7 cellular contexts compared by ENCODE assay signal in the genomic region with DNA sequence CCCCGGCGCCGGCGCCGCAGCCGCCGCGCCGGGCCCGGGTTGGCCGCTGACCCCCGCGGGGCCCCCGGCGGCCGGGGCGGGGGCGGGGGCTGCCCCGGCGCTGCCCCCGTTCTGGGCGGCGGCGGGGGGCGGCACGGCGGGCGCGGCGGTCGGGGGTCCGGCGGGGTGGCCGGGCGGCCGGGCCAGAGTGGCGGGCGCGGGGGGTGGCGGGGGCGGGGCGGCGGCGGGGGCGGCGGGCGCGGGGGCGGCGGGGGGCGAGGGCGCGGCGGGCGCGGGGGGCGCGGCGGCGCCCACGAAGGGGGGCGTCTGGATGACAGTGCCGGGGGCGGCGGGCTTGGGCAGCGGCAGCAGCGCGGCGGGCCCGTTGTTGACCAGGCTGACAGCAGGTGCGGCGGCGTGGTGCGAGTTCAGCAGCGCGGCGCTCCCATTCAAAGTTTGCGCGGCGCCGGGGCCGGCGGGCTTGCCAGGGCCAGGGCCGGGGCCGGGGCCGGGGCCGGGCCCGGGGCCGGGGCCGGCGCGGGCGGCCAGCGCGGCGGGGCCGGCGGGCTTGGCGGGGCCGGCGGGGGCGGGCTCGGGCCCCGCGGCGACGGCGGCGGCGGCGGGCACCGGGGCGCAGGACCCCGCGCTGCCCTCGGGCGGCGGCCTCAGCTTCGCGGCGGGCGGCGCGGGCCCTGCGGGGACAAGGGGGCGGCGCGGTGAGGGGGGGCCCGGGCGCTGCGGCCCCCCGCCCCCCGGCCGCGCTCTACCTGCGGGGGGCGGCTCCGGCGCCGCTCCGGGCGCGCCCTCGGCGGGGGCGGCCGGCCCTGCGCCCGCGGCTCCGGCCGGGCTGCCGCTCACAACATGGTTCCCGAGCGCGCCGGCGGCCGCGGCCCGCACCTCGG. TPM values are rescaled to one million over a fixed set of nuclear protein-coding genes. Genes with fewer than 3 reads are reported as not detected.
A peak's percentile ranks its signal among the peaks of the same experiment; 100 is the strongest.
DNase-seq lines count a peak whose midpoint lies in the region; ATAC-seq, FAIRE-seq and TF ChIP-seq lines count a peak whose summit lies in the region.

No MANE protein-coding gene starts in this region.

- TF ChIP-seq POLR2A in GM12892 (IDR thresholded peaks at IDR 0.05; ENCODE audit: low read depth, low read length) (no peak), K562 (conservative IDR thresholded peaks at IDR 0.05) (no peak), HepG2 (IDR thresholded peaks at IDR 0.05; ENCODE audit: insufficient read depth in 1 of 2, low read depth in 2 of 2, low read length in 2 of 2) (no peak), uterus (IDR thresholded peaks at IDR 0.05) (no peak)

- in situ Hi-C loops in K562 (cut with MboI) (no loop called here), HepG2 (cut with HindIII; ENCODE audit: extremely low pct_ligation_motif_present, low pct_unique_long_range_greater_than_20kb) (loop anchor here (5.0 kb wide), 2 partner anchors 53 to 57 kb away; partner anchors contain the start of gene LSM14B)

- H3K36me3 ChIP-seq in K562 (ENCODE audit: control insufficient read depth, insufficient read depth, low read length) (peaks cover 35% of the 10 kb centered on the region), HepG2 (replicated peaks in 1 of 2; ENCODE audit: control insufficient read depth in 1 of 2, insufficient read depth in 2 of 2, low read length in 2 of 2) (peaks cover 2 to 24% of the 10 kb centered on the region in 2 experiments; a peak in 4 of 5 replicates), uterus (no peaks in the 10 kb centered on the region)

- peaks cover 12% of the 10 kb centered on the region for H3K9me1 ChIP-seq in K562 (ENCODE audit: control insufficient read depth, insufficient read depth, low read length)

- intact Hi-C loops in K562 (cut with micrococcal nuclease) (loop anchor here (5.0 kb wide), 3 partner anchors 38 to 77 kb away; partner anchors contain the start of genes LSM14B, PSMA7 and SS18L1), HepG2 (cut with micrococcal nuclease; ENCODE audit: unreplicated experiment) (loop anchor here (2.0 to 5.0 kb wide), 2 partner anchors 54 to 72 kb away; no protein-coding TSS in a partner anchor), uterus (cut with DNase I; ENCODE audit: low total_unique reads) (loop anchor here (10.0 kb wide), 1 partner anchor 60 kb away; the partner anchor contains the start of gene LSM14B)

- no peak for FAIRE-seq in GM12892 (lab: Jason Lieb, UNC)
- FAIRE-seq in K562 (lab: Jason Lieb, UNC), result no peak
- no peak for FAIRE-seq in HepG2 (lab: Jason Lieb, UNC)

- TF ChIP-seq RAD21 in K562 (CRISPR knock-in tag; conservative IDR thresholded peaks at IDR 0.05 in 1 of 2, IDR thresholded peaks at IDR 0.05 in 1 of 2) (no peak), HepG2 (CRISPR knock-in tag; IDR thresholded peaks at IDR 0.05) (no peak)

- no TSS peak for BruUV-seq in K562 (replicated peaks; lab: Mats Ljungman, UMichigan)
- BruUV-seq in HepG2 (replicated peaks; lab: Mats Ljungman, UMichigan), result no TSS peak

- H3K27ac ChIP-seq in K562 (ENCODE audit: extremely low read depth, low read depth, low read length) (peak overlapping the region; percentile 74; the same call in 2 of the 3 replicates), HepG2 (ENCODE audit: extremely low read length, insufficient read depth, low read length) (peak overlapping the region; percentile 56), uterus (peak overlapping the region; percentile 73 to 88)

- TF ChIP-seq EP300 in K562 (IDR thresholded peaks at IDR 0.05; ENCODE audit: low read length), result no peak
- no peak for TF ChIP-seq EP300 in HepG2 (IDR thresholded peaks at IDR 0.05; ENCODE audit: low read depth in 2 of 2, low read length in 2 of 2)
- no peak for TF ChIP-seq EP300 in HepG2 (CRISPR knock-in tag; IDR thresholded peaks at IDR 0.05; ENCODE audit: borderline replicate concordance)

- H2AFZ ChIP-seq in K562 (ENCODE audit: low read depth, low read length) (peak overlapping the region; percentile 75; the same call in 1 of the 2 replicates), HepG2 (ENCODE audit: low read length) (no peak overlapping the region)

- H3K9ac ChIP-seq in K562 (ENCODE audit: insufficient read depth in 1 of 2, low read depth in 2 of 2, low read length in 2 of 2) (peak overlapping the region; percentile 69 to 96; a peak in 3 of 4 replicates), HepG2 (ENCODE audit: insufficient read depth, low read depth, low read length) (peak overlapping the region; percentile 77)

- H3K27me3 ChIP-seq in K562 (ENCODE audit: control insufficient read depth in 2 of 2, insufficient read depth in 2 of 2, low read length in 2 of 2) (no peaks in the 10 kb centered on the region), HepG2 (ENCODE audit: control insufficient read depth in 1 of 2, insufficient read depth in 2 of 2, low read length in 2 of 2) (no peaks in the 10 kb centered on the region), uterus (no peaks in the 10 kb centered on the region)

- H3K79me2 ChIP-seq in K562 (ENCODE audit: control insufficient read depth, insufficient read depth, low read length), result peaks cover 45% of the 10 kb centered on the region
- peaks cover 46% of the 10 kb centered on the region for H3K79me2 ChIP-seq in HepG2 (ENCODE audit: insufficient read depth, low read length)

- POLR2A ChIA-PET in K562 (lab: Yijun Ruan, JAX) (interaction anchor here (0.5 to 1.9 kb wide), 8 partner anchors 11 to 688 kb away, joined by 3 to 14 read pairs (median 4); no protein-coding TSS in a partner anchor), HepG2 (lab: Yijun Ruan, JAX) (interaction anchor here (0.9 to 6.2 kb wide), 12 partner anchors 21 to 77 kb away, joined by 3 to 260 read pairs (median 10); partner anchors contain the start of genes LSM14B, PSMA7 and SS18L1)

- TF ChIP-seq CTCF in K562 (IDR thresholded peaks at IDR 0.05 in 2 of 3, conservative IDR thresholded peaks at IDR 0.05 in 1 of 3; ENCODE audit: insufficient read depth in 2 of 3, low read depth in 1 of 3, low read length in 3 of 3) (no peak), HepG2 (CRISPR knock-in tag; IDR thresholded peaks at IDR 0.05) (no peak), uterus (IDR thresholded peaks at IDR 0.05) (no peak)

- CTCF ChIA-PET in K562 (lab: Yijun Ruan, JAX; ENCODE audit: low intra/inter-chr PET ratio), result no interaction called here
- CTCF ChIA-PET in HepG2 (lab: Yijun Ruan, JAX; ENCODE audit: low intra/inter-chr PET ratio, low total read pairs), result no interaction called here

- no peaks in the 10 kb centered on the region for H3K9me3 ChIP-seq in K562 (replicated peaks; ENCODE audit: control insufficient read depth, insufficient read depth, low read depth, low read length)
- H3K9me3 ChIP-seq in HepG2 (ENCODE audit: low read length), result no peaks in the 10 kb centered on the region
- H3K9me3 ChIP-seq in uterus, result no peaks in the 10 kb centered on the region

- H3K4me3 ChIP-seq in K562 (peak overlapping the region; percentile 64), HepG2 (replicated peaks in 1 of 3; ENCODE audit: insufficient read depth in 1 of 3, low read depth in 2 of 3, low read length in 3 of 3) (peak overlapping the region; percentile 70 to 81 (median 73); a peak in 5 of 6 replicates), uterus (peak overlapping the region; percentile 54 to 62)

- ATAC-seq in GM21515 (IDR thresholded peaks at IDR 0.05; ENCODE audit: unreplicated experiment), result peak; percentile 31
- ATAC-seq in K562, result peak; percentile 20
- no peak for ATAC-seq in HepG2

- 0% methylated on average over 6 of the region's 162 CpGs for WGBS in K562 (ENCODE audit: insufficient coverage, low coverage, missing lambda C conversion rate)
- WGBS in HepG2 (ENCODE audit: low lambda C conversion rate), result under 1% methylated on average over 29 of the region's 162 CpGs

- peak overlapping the region; percentile 83; the same call in 1 of the 2 replicates for H3K4me2 ChIP-seq in K562 (ENCODE audit: insufficient read depth, low read length)
- peak overlapping the region; percentile 75; the same call in 1 of the 2 replicates for H3K4me2 ChIP-seq in HepG2 (ENCODE audit: low read depth, low read length)

- H4K20me1 ChIP-seq in K562 (replicated peaks; ENCODE audit: control insufficient read depth, insufficient read depth, low read length) (peaks cover 34% of the 10 kb centered on the region), HepG2 (ENCODE audit: insufficient read depth, low read length) (peaks cover 45% of the 10 kb centered on the region)

- DNase-seq in GM12892 (ENCODE audit: insufficient read length) (peak; percentile 53), HT-29 (ENCODE audit: low spot score) (peak; percentile 33), K562 (ENCODE audit: extremely low read depth in 1 of 4, low spot score in 3 of 4) (peak; percentile 23 to 81 (median 60)), HepG2 (ENCODE audit: low spot score) (no peak), uterus (no peak), NCI-H187 (lab: John Stamatoyannopoulos, UW) (no peak)

- H3K4me1 ChIP-seq in K562 (replicated peaks in 1 of 2; ENCODE audit: control insufficient read depth in 2 of 2, insufficient read depth in 2 of 2, low read length in 2 of 2) (peaks cover 19 to 41% of the 10 kb centered on the region in 2 experiments), HepG2 (ENCODE audit: insufficient read depth, low read length) (peaks cover 66% of the 10 kb centered on the region), uterus (peaks cover 5 to 25% of the 10 kb centered on the region in 2 donors)

RNA-seq across cellular contexts. Expression of gene TAF4, which starts 0.7 kb away (rescaled TPM):
- 7.8 TPM for polyA plus RNA-seq in GM12892 (2012; ENCODE audit: missing spikeins)
- total RNA-seq in HT-29 (2014; rRNA removed; shearing (Covaris generic)), result 12.2 and 14.1 TPM in 2 replicates
- 55.2 and 60.4 TPM in 2 replicates for total RNA-seq in K562 (2011; cell fraction: chromatin; rRNA removed; ENCODE audit: low replicate concordance)
- total RNA-seq in K562 (2011; cell fraction: nucleolus; rRNA removed), result 24.2 and 29.5 TPM in 2 replicates
- 37.6 and 39.3 TPM in 2 replicates for total RNA-seq in K562 (2011; cell fraction: nucleoplasm; rRNA removed)
- total RNA-seq in K562 (2014; rRNA removed) (5.3 and 6.7 TPM in 2 replicates), K562 (2014; rRNA removed; fragmentation: Illumina TruSeq; extraction: Trizol) (5.7 and 7.1 TPM in 2 replicates), K562 (2015; rRNA removed; fragmentation: Illumina TruSeq; extraction: Trizol) (5.6 and 7.8 TPM in 2 replicates), K562 (2021) (20.4 and 28.3 TPM in 2 replicates), HepG2 (2016; rRNA removed; fragmentation: Illumina TruSeq; extraction: Trizol) (12.0 and 12.2 TPM in 2 replicates), uterus (10 to 100 TPM in 2 of 4 donors, 1 to 10 TPM in 2; 6.2 to 37.6 (median 10.7) TPM)
- polyA plus RNA-seq in K562 (2011; rRNA removed) (3.6 and 3.9 TPM in 2 replicates), K562 (2014; fragmentation: Illumina TruSeq; extraction: Trizol) (12.4 and 14.6 TPM in 2 replicates), K562 (2014; fragmentation: Nextera tagmentation; extraction: Ambion mirVana) (under 1 TPM; 0.44 to 0.48 TPM), K562 (2014; rRNA removed) (11.5 and 11.6 TPM in 2 replicates), HepG2 (2011; rRNA removed) (5.9 and 6.6 TPM in 2 replicates)
- polyA plus RNA-seq in K562 (2011; cell fraction: cytosol; rRNA removed), result 3.1 and 9.7 TPM in 2 replicates
- polyA plus RNA-seq in K562 (2011; cell fraction: nucleus; rRNA removed), result 7.7 and 13.2 TPM in 2 replicates
- polyA plus RNA-seq in K562 (2012), result 10.2 and 14.4 TPM in 2 replicates
- 5.4 and 5.6 TPM in 2 replicates for polyA minus RNA-seq in K562 (2011; rRNA and poly(A)+ RNA removed)
- 16.1 and 22.1 TPM in 2 replicates for polyA minus RNA-seq in K562 (2011; cell fraction: cytosol; rRNA and poly(A)+ RNA removed)
- polyA minus RNA-seq in K562 (2011; cell fraction: nucleus; rRNA and poly(A)+ RNA removed), result 6.1 and 8.2 TPM in 2 replicates
- total RNA-seq in HepG2 (2016; cell fraction: cytosol; rRNA removed; fragmentation: Illumina TruSeq; extraction: Trizol; ENCODE audit: low read depth), result 13.2 and 13.9 TPM in 2 replicates
- 10.5 and 10.7 TPM in 2 replicates for total RNA-seq in HepG2 (2016; cell fraction: insoluble cytoplasmic fraction; rRNA removed; fragmentation: Illumina TruSeq; extraction: Trizol)
- 14.0 and 18.0 TPM in 2 replicates for total RNA-seq in HepG2 (2016; cell fraction: membrane; rRNA removed; fragmentation: Illumina TruSeq; extraction: Trizol)
- total RNA-seq in HepG2 (2016; cell fraction: nucleus; rRNA removed; fragmentation: Illumina TruSeq; extraction: Trizol), result 14.1 and 16.1 TPM in 2 replicates
- 5.5 and 6.6 TPM in 2 replicates for polyA plus RNA-seq in HepG2 (2011; cell fraction: cytosol; rRNA removed)
- polyA plus RNA-seq in HepG2 (2011; cell fraction: nucleus; rRNA removed), result 27.0 and 32.1 TPM in 2 replicates
- 18.4 and 21.6 TPM in 2 replicates for polyA plus RNA-seq in HepG2 (2012)
- 2.0 and 2.2 TPM in 2 replicates for polyA plus RNA-seq in HepG2 (2016; cell fraction: cytosol; fragmentation: Illumina TruSeq; extraction: Trizol; ENCODE audit: low read depth)
- polyA plus RNA-seq in HepG2 (2016; cell fraction: insoluble cytoplasmic fraction; fragmentation: Illumina TruSeq; extraction: Trizol; ENCODE audit: low read depth), result 19.2 and 31.8 TPM in 2 replicates
- polyA plus RNA-seq in HepG2 (2016; cell fraction: membrane; fragmentation: Illumina TruSeq; extraction: Trizol; ENCODE audit: low read depth), result 8.0 and 10.2 TPM in 2 replicates
- 44.2 and 48.9 TPM in 2 replicates for polyA plus RNA-seq in HepG2 (2016; cell fraction: nucleus; fragmentation: Illumina TruSeq; extraction: Trizol; ENCODE audit: insufficient read depth, low read depth)
- polyA minus RNA-seq in HepG2 (2011; rRNA and poly(A)+ RNA removed; ENCODE audit: low replicate concordance), result 9.9 and 36.8 TPM in 2 replicates
- polyA minus RNA-seq in HepG2 (2011; cell fraction: cytosol; rRNA and poly(A)+ RNA removed), result 21.1 and 21.8 TPM in 2 replicates
- polyA minus RNA-seq in HepG2 (2011; cell fraction: nucleus; rRNA and poly(A)+ RNA removed), result 21.1 and 25.4 TPM in 2 replicates

RNA-seq across cellular contexts. Expression of gene LSM14B, which starts 57.2 kb away (rescaled TPM):
- 29.3 TPM for polyA plus RNA-seq in GM12892 (2012; ENCODE audit: missing spikeins)
- 76.1 and 80.0 TPM in 2 replicates for total RNA-seq in HT-29 (2014; rRNA removed; shearing (Covaris generic))
- total RNA-seq in K562 (2011; cell fraction: chromatin; rRNA removed; ENCODE audit: low replicate concordance), result 47.0 and 71.4 TPM in 2 replicates
- total RNA-seq in K562 (2011; cell fraction: nucleolus; rRNA removed), result 35.4 and 42.2 TPM in 2 replicates
- 57.3 and 73.7 TPM in 2 replicates for total RNA-seq in K562 (2011; cell fraction: nucleoplasm; rRNA removed)
- total RNA-seq in K562 (2014; rRNA removed) (20.2 and 24.8 TPM in 2 replicates), K562 (2014; rRNA removed; fragmentation: Illumina TruSeq; extraction: Trizol) (12.8 and 13.1 TPM in 2 replicates), K562 (2015; rRNA removed; fragmentation: Illumina TruSeq; extraction: Trizol) (21.2 and 21.8 TPM in 2 replicates), K562 (2021) (32.7 and 36.0 TPM in 2 replicates), HepG2 (2016; rRNA removed; fragmentation: Illumina TruSeq; extraction: Trizol) (77.7 and 79.2 TPM in 2 replicates), uterus (10 to 100 TPM in 3 of 4 donors, 1 to 10 TPM in 1; 3.1 to 56.8 (median 45.9) TPM)
- polyA plus RNA-seq in K562 (2011; rRNA removed) (22.6 and 25.8 TPM in 2 replicates), K562 (2014; fragmentation: Illumina TruSeq; extraction: Trizol) (19.5 and 25.0 TPM in 2 replicates), K562 (2014; fragmentation: Nextera tagmentation; extraction: Ambion mirVana) (under 1 TPM; 0.66 to 0.83 TPM), K562 (2014; rRNA removed) (26.5 and 27.8 TPM in 2 replicates), HepG2 (2011; rRNA removed) (43.3 and 50.4 TPM in 2 replicates)
- polyA plus RNA-seq in K562 (2011; cell fraction: cytosol; rRNA removed), result 19.5 and 43.4 TPM in 2 replicates
- 40.4 and 59.2 TPM in 2 replicates for polyA plus RNA-seq in K562 (2011; cell fraction: nucleus; rRNA removed)
- polyA plus RNA-seq in K562 (2012), result 25.9 and 36.4 TPM in 2 replicates
- polyA minus RNA-seq in K562 (2011; rRNA and poly(A)+ RNA removed), result 16.3 and 20.9 TPM in 2 replicates
- 13.7 and 20.2 TPM in 2 replicates for polyA minus RNA-seq in K562 (2011; cell fraction: cytosol; rRNA and poly(A)+ RNA removed)
- polyA minus RNA-seq in K562 (2011; cell fraction: nucleus; rRNA and poly(A)+ RNA removed), result 14.7 and 21.3 TPM in 2 replicates
- 24.5 and 25.5 TPM in 2 replicates for total RNA-seq in HepG2 (2016; cell fraction: cytosol; rRNA removed; fragmentation: Illumina TruSeq; extraction: Trizol; ENCODE audit: low read depth)
- total RNA-seq in HepG2 (2016; cell fraction: insoluble cytoplasmic fraction; rRNA removed; fragmentation: Illumina TruSeq; extraction: Trizol), result 67.6 and 79.5 TPM in 2 replicates
- 64.7 and 64.9 TPM in 2 replicates for total RNA-seq in HepG2 (2016; cell fraction: membrane; rRNA removed; fragmentation: Illumina TruSeq; extraction: Trizol)
- total RNA-seq in HepG2 (2016; cell fraction: nucleus; rRNA removed; fragmentation: Illumina TruSeq; extraction: Trizol), result 45.7 and 51.1 TPM in 2 replicates
- polyA plus RNA-seq in HepG2 (2011; cell fraction: cytosol; rRNA removed), result 24.6 and 38.4 TPM in 2 replicates
- 68.1 and 80.1 TPM in 2 replicates for polyA plus RNA-seq in HepG2 (2011; cell fraction: nucleus; rRNA removed)
- polyA plus RNA-seq in HepG2 (2012), result 35.5 and 43.9 TPM in 2 replicates
- polyA plus RNA-seq in HepG2 (2016; cell fraction: cytosol; fragmentation: Illumina TruSeq; extraction: Trizol; ENCODE audit: low read depth), result 15.6 and 19.3 TPM in 2 replicates
- 70.8 and 83.3 TPM in 2 replicates for polyA plus RNA-seq in HepG2 (2016; cell fraction: insoluble cytoplasmic fraction; fragmentation: Illumina TruSeq; extraction: Trizol; ENCODE audit: low read depth)
- 38.0 and 40.1 TPM in 2 replicates for polyA plus RNA-seq in HepG2 (2016; cell fraction: membrane; fragmentation: Illumina TruSeq; extraction: Trizol; ENCODE audit: low read depth)
- polyA plus RNA-seq in HepG2 (2016; cell fraction: nucleus; fragmentation: Illumina TruSeq; extraction: Trizol; ENCODE audit: insufficient read depth, low read depth), result 84.6 and 88.2 TPM in 2 replicates
- polyA minus RNA-seq in HepG2 (2011; rRNA and poly(A)+ RNA removed; ENCODE audit: low replicate concordance), result 41.0 and 77.9 TPM in 2 replicates
- 22.8 and 27.3 TPM in 2 replicates for polyA minus RNA-seq in HepG2 (2011; cell fraction: cytosol; rRNA and poly(A)+ RNA removed)
- polyA minus RNA-seq in HepG2 (2011; cell fraction: nucleus; rRNA and poly(A)+ RNA removed), result 35.0 and 37.7 TPM in 2 replicates

Comparison
In these comparisons a context has a peak if more than half of its experiments do, and no peak if none do; other contexts are left out.
1. DNase-seq: peak in GM12892 (single experiment), HT-29 (single experiment) and K562 (4 of 4); none in HepG2 (single experiment), uterus (0 of 2) and NCI-H187 (0 of 2).
2. Peak in every context shown above with its lines, with median percentiles within 50 percentile points of each other: H3K27ac ChIP-seq and H3K4me3 ChIP-seq.